Comparison of ENCODE assay signal across 9 cellular contexts in genomic region chr17:73144209-73144608, GRCh38. TPM values are rescaled to one million over a fixed set of nuclear protein-coding genes. Genes with fewer than 3 reads are reported as not detected.
"Had no signal": no experiment of that assay in that cellular context is flagged by ENCODE, and none has a peak within 500 bp of the region (broad histone marks: within the 10 kb centered on the region; RNA-seq: fewer than 3 reads in every experiment).

No MANE protein-coding gene starts in this region.

RNA-seq across cellular contexts. Expression of gene SSTR2, which starts 20.6 kb away (rescaled TPM):
- total RNA-seq: dermis blood vessel endothelial cell; endothelial cell of umbilical vein; epithelial cell of proximal tubule; fibroblast of lung; fibroblast of villous mesenchyme; foreskin keratinocyte; mammary epithelial cell; naive thymus-derived CD4-positive, alpha-beta T cell had no signal
- polyA plus RNA-seq: fibroblast of lung; foreskin keratinocyte; immature natural killer cell; mammary epithelial cell; naive thymus-derived CD4-positive, alpha-beta T cell had no signal
